In genomic region chr5:1561402-1561929, GRCh38 we compare ENCODE assay signal across 15 cellular contexts. TPM values are rescaled to one million over a fixed set of nuclear protein-coding genes. Genes with fewer than 3 reads are reported as not detected.
A peak's percentile ranks its signal among the peaks of the same experiment; 100 is the strongest.
DNase-seq lines count a peak whose midpoint lies in the region; ATAC-seq and TF ChIP-seq lines count a peak whose summit lies in the region.
"Had no signal": no experiment of that assay in that cellular context is flagged by ENCODE, and none has a peak within 500 bp of the region (broad histone marks: within the 10 kb centered on the region; RNA-seq: fewer than 3 reads in every experiment).

No MANE protein-coding gene starts in this region.

- H3K27ac ChIP-seq in RWPE2 (ENCODE audit: poor library complexity, severe bottlenecking) = no peak overlapping the region
- H3K27ac ChIP-seq in osteoblast (ENCODE audit: low read depth, low read length) = no peak overlapping the region
- H3K27ac ChIP-seq in ascending aorta = no peak overlapping the region
- H3K27ac ChIP-seq: BLaER1 had no signal

- TF ChIP-seq CTCF in RWPE2 (IDR thresholded peaks at IDR 0.05; ENCODE audit: poor library complexity, severe bottlenecking) = no peak
- TF ChIP-seq CTCF in osteoblast (IDR thresholded peaks at IDR 0.05; ENCODE audit: extremely low read depth, low read depth, low read length) = no peak
- no peak for TF ChIP-seq CTCF in ascending aorta (IDR thresholded peaks at IDR 0.05)

- H3K4me1 ChIP-seq in RWPE2 (ENCODE audit: insufficient read depth, poor library complexity, severe bottlenecking) (peaks cover 8% of the 10 kb centered on the region), osteoblast (ENCODE audit: insufficient read depth, low read length) (peaks cover 10% of the 10 kb centered on the region), ascending aorta (peaks cover 4 to 16% of the 10 kb centered on the region in 2 donors)

- no peaks in the 10 kb centered on the region for H3K79me2 ChIP-seq in osteoblast (ENCODE audit: insufficient read depth, low read length)

- DNase-seq in AG20443 (ENCODE audit: low spot score) (peak; percentile 6), RWPE2 (ENCODE audit: low spot score) (peak; percentile 36), ecto neural progenitor cell (ENCODE audit: low spot score) (peak; percentile 29), osteoblast (ENCODE audit: insufficient read length, low spot score, missing footprints) (peak; percentile 57), ascending aorta (ENCODE audit: low spot score in 2 of 2) (no peak), activated gamma-delta T cell (lab: John Stamatoyannopoulos, UW) (no peak)
- DNase-seq: CD4-positive, alpha-beta memory T cell; DMS153; DMS79; GF-D8; H9 had no signal

- H4K20me1 ChIP-seq in osteoblast (ENCODE audit: insufficient read depth, low read length) = peaks cover 9% of the 10 kb centered on the region

- no peak overlapping the region for H2AFZ ChIP-seq in osteoblast (ENCODE audit: low read length)
- H2AFZ ChIP-seq: GM23338 had no signal

- no peaks in the 10 kb centered on the region for H3K27me3 ChIP-seq in RWPE2 (ENCODE audit: insufficient read depth, poor library complexity, severe bottlenecking)
- peaks cover 55% of the 10 kb centered on the region for H3K27me3 ChIP-seq in osteoblast (ENCODE audit: insufficient read depth, low read length)
- H3K27me3 ChIP-seq in ascending aorta = no peaks in the 10 kb centered on the region
- H3K27me3 ChIP-seq: BLaER1 had no signal

- intact Hi-C loops in ascending aorta (cut with DNase I) = no loop called here

- ATAC-seq in RWPE2 (ENCODE audit: low read depth) (no peak), HG03139 (IDR thresholded peaks at IDR 0.05; ENCODE audit: unreplicated experiment) (no peak)
- ATAC-seq: A549, GM23338 had no signal

- H3K9me3 ChIP-seq in RWPE2 (ENCODE audit: severe bottlenecking) = no peaks in the 10 kb centered on the region
- no peaks in the 10 kb centered on the region for H3K9me3 ChIP-seq in osteoblast (ENCODE audit: low read depth, low read length)
- no peaks in the 10 kb centered on the region for H3K9me3 ChIP-seq in ascending aorta
- H3K9me3 ChIP-seq: A549, BLaER1 had no signal

- H3K36me3 ChIP-seq in RWPE2 (ENCODE audit: low read depth) (no peaks in the 10 kb centered on the region), osteoblast (ENCODE audit: insufficient read depth, low read length) (no peaks in the 10 kb centered on the region), ascending aorta (no peaks in the 10 kb centered on the region)
- H3K36me3 ChIP-seq: BLaER1 had no signal

- H3K4me3 ChIP-seq in RWPE2 (ENCODE audit: severe bottlenecking) (no peak overlapping the region), osteoblast (ENCODE audit: insufficient read depth, low read length) (no peak overlapping the region), ascending aorta (no peak overlapping the region)
- H3K4me3 ChIP-seq: A549, BLaER1, GM23338 had no signal

- no peak overlapping the region for H3K4me2 ChIP-seq in osteoblast (ENCODE audit: insufficient read depth, low read length)
- H3K4me2 ChIP-seq: A549, BLaER1, GM23338 had no signal

RNA-seq across cellular contexts. Expression of gene LPCAT1, which starts 37.7 kb away (rescaled TPM):
- total RNA-seq in osteoblast (11.6 and 15.6 TPM in 2 replicates), ascending aorta (86.2 TPM)

Comparison
In these comparisons a context has a peak if more than half of its experiments do, and no peak if none do; other contexts are left out.
1. DNase-seq: peak in AG20443 (single experiment), RWPE2 (single experiment), ecto neural progenitor cell (single experiment) and osteoblast (single experiment); none in ascending aorta (0 of 2) and activated gamma-delta T cell (single experiment).